1 cellular context compared by ENCODE assay signal in genomic region chr17:47785538-47786123, GRCh38.
TF ChIP-seq lines count a peak whose summit lies in the region.

No MANE protein-coding gene starts in this region.

TF ChIP-seq in SK-N-SH, 30 proteins besides CTCF, POLR2A, EP300 and RAD21 (continued from another document):
- TF ChIP-seq, protein P1, sequence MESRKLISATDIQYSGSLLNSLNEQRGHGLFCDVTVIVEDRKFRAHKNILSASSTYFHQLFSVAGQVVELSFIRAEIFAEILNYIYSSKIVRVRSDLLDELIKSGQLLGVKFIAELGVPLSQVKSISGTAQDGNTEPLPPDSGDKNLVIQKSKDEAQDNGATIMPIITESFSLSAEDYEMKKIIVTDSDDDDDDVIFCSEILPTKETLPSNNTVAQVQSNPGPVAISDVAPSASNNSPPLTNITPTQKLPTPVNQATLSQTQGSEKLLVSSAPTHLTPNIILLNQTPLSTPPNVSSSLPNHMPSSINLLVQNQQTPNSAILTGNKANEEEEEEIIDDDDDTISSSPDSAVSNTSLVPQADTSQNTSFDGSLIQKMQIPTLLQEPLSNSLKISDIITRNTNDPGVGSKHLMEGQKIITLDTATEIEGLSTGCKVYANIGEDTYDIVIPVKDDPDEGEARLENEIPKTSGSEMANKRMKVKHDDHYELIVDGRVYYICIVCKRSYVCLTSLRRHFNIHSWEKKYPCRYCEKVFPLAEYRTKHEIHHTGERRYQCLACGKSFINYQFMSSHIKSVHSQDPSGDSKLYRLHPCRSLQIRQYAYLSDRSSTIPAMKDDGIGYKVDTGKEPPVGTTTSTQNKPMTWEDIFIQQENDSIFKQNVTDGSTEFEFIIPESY (IDR thresholded peaks at IDR 0.05; ENCODE audit: borderline replicate concordance, low read depth) = no peak
- TF ChIP-seq SIN3A (IDR thresholded peaks at IDR 0.05; ENCODE audit: borderline replicate concordance, low read depth, low read length) (no peak), TEAD4 (IDR thresholded peaks at IDR 0.05; ENCODE audit: borderline replicate concordance, insufficient read depth) (no peak), REST (IDR thresholded peaks at IDR 0.05; ENCODE audit: low read depth, low read length) (peak; percentile 99)
